ENCODE assay signal across 10 cellular contexts in genomic region chr20:19993937-19994667, GRCh38. TPM values are rescaled to one million over a fixed set of nuclear protein-coding genes. Genes with fewer than 3 reads are reported as not detected.
DNase-seq lines count a peak whose midpoint lies in the region; TF ChIP-seq lines count a peak whose summit lies in the region.
"Had no signal": no experiment of that assay in that cellular context is flagged by ENCODE, and none has a peak within 500 bp of the region (broad histone marks: within the 10 kb centered on the region; RNA-seq: fewer than 3 reads in every experiment).

No MANE protein-coding gene starts in this region.

- peaks cover 68% of the 10 kb centered on the region for H3K36me3 ChIP-seq in left ventricle myocardium inferior
- peaks cover 28 to 85% (median 53%) of the 10 kb centered on the region in 4 donors for H3K36me3 ChIP-seq in stomach

- peak overlapping the region; percentile 29 for H3K4me3 ChIP-seq in left ventricle myocardium inferior
- no peak overlapping the region for H3K4me3 ChIP-seq in stomach

- intact Hi-C loops in left ventricle myocardium inferior (cut with micrococcal nuclease), result loop anchor here (5.0 to 10.0 kb wide), 2 partner anchors 209 to 302 kb away; no protein-coding TSS in a partner anchor
- intact Hi-C loops in stomach (cut with DNase I; ENCODE audit: low total_unique reads), result loop anchor here (10.0 kb wide), 3 partner anchors 89 to 309 kb away; no protein-coding TSS in a partner anchor

- no peak for TF ChIP-seq POLR2A in stomach (IDR thresholded peaks at IDR 0.05)

- no peak for TF ChIP-seq CTCF in left ventricle myocardium inferior (IDR thresholded peaks at IDR 0.05; ENCODE audit: borderline replicate concordance)
- no peak for TF ChIP-seq CTCF in stomach (IDR thresholded peaks at IDR 0.05)

- H3K9me3 ChIP-seq in left ventricle myocardium inferior (replicated peaks), result no peaks in the 10 kb centered on the region
- no peaks in the 10 kb centered on the region for H3K9me3 ChIP-seq in stomach

- TF ChIP-seq EP300 in stomach (IDR thresholded peaks at IDR 0.05), result no peak

- peak overlapping the region; percentile 65 for H3K27ac ChIP-seq in angular gyrus (ENCODE audit: low read depth, low read length)
- H3K27ac ChIP-seq in left ventricle myocardium inferior (replicated peaks), result peak overlapping the region; percentile 83
- peak overlapping the region; percentile 63 to 81 (median 72) for H3K27ac ChIP-seq in stomach

- DNase-seq in HCEC 1CT (peak; percentile 84), left ventricle myocardium inferior (peak; percentile 49), stomach (no peak), SIG-M5 (lab: John Stamatoyannopoulos, UW) (no peak), NCI-H748 (lab: John Stamatoyannopoulos, UW; ENCODE audit: unreplicated experiment) (no peak)
- DNase-seq in activated CD4-positive, CD25-positive, alpha-beta regulatory T cell (lab: John Stamatoyannopoulos, UW), result no peak
- no peak for DNase-seq in activated CD4-positive, alpha-beta T cell treated with anti-CD3 and anti-CD28 coated beads, Interleukin-2, amount 50 U/mL, for 4 hours
- DNase-seq: effector CD8-positive, alpha-beta T cell had no signal

- H3K27me3 ChIP-seq in left ventricle myocardium inferior (ENCODE audit: low read depth) (no peaks in the 10 kb centered on the region), stomach (no peaks in the 10 kb centered on the region)

- H3K4me1 ChIP-seq in left ventricle myocardium inferior (peaks cover 100% of the 10 kb centered on the region), stomach (peaks cover 29 to 71% (median 46%) of the 10 kb centered on the region in 4 donors)

- WGBS in stomach, 5 donors, result 65 to 75% (median 73%) methylated on average over 13 of the region's 13 CpGs

RNA-seq across cellular contexts. Expression of gene NAA20, which starts 23.1 kb away (rescaled TPM):
- total RNA-seq in left ventricle myocardium inferior (67.5 TPM), stomach (10 to 100 TPM in 2 of 5 donors, 1 to 10 TPM in 2, not detected in 1; 7.1 to 46.8 (median 13.8) TPM)
- polyA plus RNA-seq in stomach, result 100 to 1,000 TPM in 1 of 3 donors, 10 to 100 TPM in 2; 90.0 to 114 (median 97.3) TPM

RNA-seq across cellular contexts. Expression of gene CRNKL1, which starts 58.2 kb away (rescaled TPM):
- total RNA-seq in left ventricle myocardium inferior (18.0 TPM), stomach (10 to 100 TPM; 16.5 to 43.2 (median 32.9) TPM)
- 10 to 100 TPM in 1 of 3 donors, 1 to 10 TPM in 2; 7.3 to 17.3 (median 9.9) TPM for polyA plus RNA-seq in stomach

RNA-seq across cellular contexts. Expression of gene CFAP61, which starts 58.2 kb away (rescaled TPM):
- total RNA-seq in left ventricle myocardium inferior (54.8 TPM), stomach (not detected)
- not detected for polyA plus RNA-seq in stomach
- total RNA-seq: T-helper 2 cell treated with Interferon-gamma antibody and Interleukin-4, amounts not matched to agents 100 ng/mL and 5 ng/mL, for 36 hours had no signal

Comparison
In these comparisons a context has a peak if more than half of its experiments do, and no peak if none do; other contexts are left out.
1. DNase-seq: peak in HCEC 1CT (single experiment) and left ventricle myocardium inferior (single experiment); none in stomach (single experiment), SIG-M5 (single experiment), NCI-H748 (single experiment), activated CD4-positive, CD25-positive, alpha-beta regulatory T cell (0 of 4) and activated CD4-positive, alpha-beta T cell treated with anti-CD3 and anti-CD28 coated beads, Interleukin-2, amount 50 U/mL, for 4 hours (0 of 2).
2. RNA of gene CFAP61, which starts 58.2 kb away (total RNA-seq): 54.8 TPM in left ventricle myocardium inferior (single experiment); not detected in stomach; every median in the first group is over 10 times any median in the second.
3. Peak in every context shown above with its lines, with median percentiles within 50 percentile points of each other: H3K27ac ChIP-seq.